8 cellular contexts compared by ENCODE assay signal in genomic region chr5:1594336-1595106, GRCh38.
DNase-seq lines count a peak whose midpoint lies in the region; ATAC-seq and TF ChIP-seq lines count a peak whose summit lies in the region.

No MANE protein-coding gene starts in this region.

- peak; percentile 33 for TF ChIP-seq POLR2A in right lobe of liver (IDR thresholded peaks at IDR 0.05)

- H3K9me3 ChIP-seq in right lobe of liver: no peaks in the 10 kb centered on the region

- H3K27me3 ChIP-seq in right lobe of liver: no peaks in the 10 kb centered on the region

- peak; percentile 90 for ATAC-seq in GM21825 (IDR thresholded peaks at IDR 0.05; ENCODE audit: unreplicated experiment)
- ATAC-seq in right lobe of liver: peak; percentile 94 to 97 (median 97)

- peak; percentile 45 to 56 (median 50) for TF ChIP-seq CTCF in right lobe of liver (IDR thresholded peaks at IDR 0.05)

- H3K36me3 ChIP-seq in right lobe of liver: no peaks in the 10 kb centered on the region

- peak overlapping the region in 2 of 3 donors; percentile 22 to 43 for H3K27ac ChIP-seq in right lobe of liver

- no peaks in the 10 kb centered on the region for H3K4me1 ChIP-seq in right lobe of liver

- DNase-seq in GM03348 (ENCODE audit: low spot score) (peak; percentile 64), NCI-H1092 (lab: John Stamatoyannopoulos, UW) (peak; percentile 39), dermis blood vessel endothelial cell (peak; percentile 85), right lobe of liver (peak; percentile 75 to 85 (median 83)), UCSD-AML1 (lab: John Stamatoyannopoulos, UW; ENCODE audit: unreplicated experiment) (no peak)
- peak; percentile 31 to 57 for DNase-seq in activated CD4-positive, alpha-beta T cell treated with anti-CD3 and anti-CD28 coated beads for 24 hours (ENCODE audit: low read depth in 2 of 2)
- DNase-seq in stimulated activated CD4-positive, alpha-beta T cell treated with anti-CD3 and anti-CD28 coated beads, Interleukin-4, amount 100 ng/mL, for 4 hours: peak; percentile 50 to 67

- intact Hi-C loops in right lobe of liver (cut with DNase I): no loop called here

- H3K4me3 ChIP-seq in right lobe of liver: peak overlapping the region; percentile 58 to 66 (median 65)

- 12% methylated on average over 19 of the region's 82 CpGs for WGBS in right lobe of liver (ENCODE audit: insufficient coverage, low coverage, low lambda C conversion rate, missing lambda C conversion rate)
